Comparison of ENCODE assay signal across 12 cellular contexts in genomic region chr7:142012825-142013506, GRCh38. TPM values are rescaled to one million over a fixed set of nuclear protein-coding genes. Genes with fewer than 3 reads are reported as not detected.
DNase-seq lines count a peak whose midpoint lies in the region; ATAC-seq and TF ChIP-seq lines count a peak whose summit lies in the region.
"Had no signal": no experiment of that assay in that cellular context is flagged by ENCODE, and none has a peak within 500 bp of the region (broad histone marks: within the 10 kb centered on the region; RNA-seq: fewer than 3 reads in every experiment).

No MANE protein-coding gene starts in this region.

- no peak overlapping the region for H3K4me3 Mint-ChIP-seq in stimulated activated effector memory CD8-positive, alpha-beta T cell treated with anti-CD3 and anti-CD28 coated beads, Interleukin-12 subunit alpha, Interleukin-12 subunit beta, amount 100 ng/mL, for 72 hours

- TF ChIP-seq CTCF in hepatocyte (IDR thresholded peaks at IDR 0.05; ENCODE audit: poor library complexity): no peak
- no peak for TF ChIP-seq CTCF in smooth muscle cell (IDR thresholded peaks at IDR 0.05; ENCODE audit: borderline replicate concordance, insufficient read depth, poor library complexity, severe bottlenecking)

- H2AFZ ChIP-seq in hepatocyte: no peak overlapping the region
- no peak overlapping the region for H2AFZ ChIP-seq in smooth muscle cell (ENCODE audit: low read depth)

- H3K36me3 Mint-ChIP-seq in stimulated activated effector memory CD8-positive, alpha-beta T cell treated with anti-CD3 and anti-CD28 coated beads, Interleukin-12 subunit alpha, Interleukin-12 subunit beta, amount 100 ng/mL, for 72 hours: no peaks in the 10 kb centered on the region

- H3K9me2 ChIP-seq in hepatocyte (replicated peaks; ENCODE audit: insufficient read depth): no peaks in the 10 kb centered on the region

- H3K79me2 ChIP-seq in hepatocyte (no peaks in the 10 kb centered on the region), smooth muscle cell (ENCODE audit: low read depth) (no peaks in the 10 kb centered on the region)

- H3K27me3 ChIP-seq in hepatocyte (no peaks in the 10 kb centered on the region), smooth muscle cell (ENCODE audit: low read depth) (no peaks in the 10 kb centered on the region)
- H3K27me3 ChIP-seq: vagina had no signal

- H3K9me3 ChIP-seq in hepatocyte (ENCODE audit: low read depth) (no peaks in the 10 kb centered on the region), smooth muscle cell (replicated peaks; ENCODE audit: low read depth) (no peaks in the 10 kb centered on the region)
- H3K9me3 ChIP-seq: vagina had no signal

- H3K36me3 ChIP-seq in hepatocyte (replicated peaks; ENCODE audit: insufficient read depth, low read depth) (no peaks in the 10 kb centered on the region), smooth muscle cell (ENCODE audit: low read depth) (no peaks in the 10 kb centered on the region)
- H3K36me3 ChIP-seq: vagina had no signal

- no peaks in the 10 kb centered on the region for H4K20me1 ChIP-seq in hepatocyte (ENCODE audit: insufficient read depth, poor library complexity, severe bottlenecking)
- no peaks in the 10 kb centered on the region for H4K20me1 ChIP-seq in smooth muscle cell (ENCODE audit: low read depth)

- H3K4me2 ChIP-seq in hepatocyte: no peak overlapping the region
- no peak overlapping the region for H3K4me2 ChIP-seq in smooth muscle cell

- H3K4me1 ChIP-seq in hepatocyte (ENCODE audit: insufficient read depth): no peaks in the 10 kb centered on the region
- no peaks in the 10 kb centered on the region for H3K4me1 ChIP-seq in smooth muscle cell (ENCODE audit: low read depth)
- H3K4me1 ChIP-seq: vagina had no signal

- H3K27ac ChIP-seq in hepatocyte (no peak overlapping the region), smooth muscle cell (ENCODE audit: low read depth) (no peak overlapping the region)
- H3K27ac ChIP-seq: vagina had no signal

- no peak overlapping the region for H3K9ac ChIP-seq in smooth muscle cell (ENCODE audit: low read depth)

- 91% methylated on average over 4 of the region's 4 CpGs for whole genome bisulfite sequencing in hepatocyte (ENCODE audit: low lambda C conversion rate, missing lambda C conversion rate)
- 75% methylated on average over 4 of the region's 4 CpGs for WGBS in smooth muscle cell (ENCODE audit: low lambda C conversion rate)

- no peak overlapping the region for H3K27ac Mint-ChIP-seq in stimulated activated effector memory CD8-positive, alpha-beta T cell treated with anti-CD3 and anti-CD28 coated beads, Interleukin-12 subunit alpha, Interleukin-12 subunit beta, amount 100 ng/mL, for 72 hours

- DNase-seq in NK-92 treated with Interleukin-12 subunit alpha and Interleukin-12 subunit beta, amount 100 ng/mL, for 24 hours (lab: John Stamatoyannopoulos, UW): peak; percentile 6
- DNase-seq in NK-92 (lab: John Stamatoyannopoulos, UW; ENCODE audit: unreplicated experiment): no peak
- peak; percentile 78 for DNase-seq in RKO (ENCODE audit: low spot score)
- peak; percentile 20 for DNase-seq in hepatocyte (ENCODE audit: low spot score)
- no peak for DNase-seq in stimulated activated effector memory CD8-positive, alpha-beta T cell treated with anti-CD3 and anti-CD28 coated beads, Interleukin-12 subunit alpha, Interleukin-12 subunit beta, amount 100 ng/mL, for 72 hours (ENCODE audit: low spot score in 2 of 2)
- DNase-seq in smooth muscle cell (lab: John Stamatoyannopoulos, UW; ENCODE audit: unreplicated experiment): no peak
- DNase-seq in globus pallidus (ENCODE audit: low spot score): no peak
- DNase-seq in AG20443 (ENCODE audit: low spot score): no peak
- DNase-seq: activated CD8-positive, alpha-beta memory T cell treated with anti-CD3 and anti-CD28 coated beads, Interleukin-2, amount 50 U/mL, for 48 hours had no signal

- no peaks in the 10 kb centered on the region for H3K9me3 Mint-ChIP-seq in stimulated activated effector memory CD8-positive, alpha-beta T cell treated with anti-CD3 and anti-CD28 coated beads, Interleukin-12 subunit alpha, Interleukin-12 subunit beta, amount 100 ng/mL, for 72 hours

- H3F3A ChIP-seq in smooth muscle cell (ENCODE audit: low read depth): no peaks in the 10 kb centered on the region

- H3K4me3 ChIP-seq in hepatocyte (no peak overlapping the region), smooth muscle cell (no peak overlapping the region)
- H3K4me3 ChIP-seq: lung, vagina had no signal

- peak; percentile 58 for ATAC-seq in stimulated activated effector memory CD8-positive, alpha-beta T cell treated with anti-CD3 and anti-CD28 coated beads, Interleukin-12 subunit alpha, Interleukin-12 subunit beta, amount 100 ng/mL, for 72 hours

- no peaks in the 10 kb centered on the region for H3K4me1 Mint-ChIP-seq in stimulated activated effector memory CD8-positive, alpha-beta T cell treated with anti-CD3 and anti-CD28 coated beads, Interleukin-12 subunit alpha, Interleukin-12 subunit beta, amount 100 ng/mL, for 72 hours

RNA-seq across cellular contexts. Expression of gene MGAM, which starts 17.3 kb away (rescaled TPM):
- total RNA-seq in hepatocyte: 2.5 and 2.7 TPM in 2 replicates
- 0.89 and 1.0 TPM in 2 replicates for polyA plus RNA-seq in hepatocyte
- 0.13 and 0.63 TPM in 2 replicates for total RNA-seq in smooth muscle cell
- polyA plus RNA-seq in smooth muscle cell: 0.03 TPM in 1 of 2 replicates, not detected in the other
- polyA plus RNA-seq: AG04450 had no signal

RNA-seq across cellular contexts. Expression of gene TAS2R38, which starts 39.4 kb away (rescaled TPM):
- total RNA-seq in hepatocyte: not detected in 2 replicates
- polyA plus RNA-seq in hepatocyte: not detected in 2 replicates
- total RNA-seq in smooth muscle cell: not detected in 2 replicates
- not detected in 2 replicates for polyA plus RNA-seq in smooth muscle cell
- total RNA-seq: lung, vagina had no signal
- polyA plus RNA-seq: AG04450, lung had no signal

Comparison
In these comparisons a context has a peak if more than half of its experiments do, and no peak if none do; other contexts are left out.
1. DNase-seq: peak in NK-92 treated with Interleukin-12 subunit alpha and Interleukin-12 subunit beta, amount 100 ng/mL, for 24 hours (single experiment), RKO (single experiment) and hepatocyte (single experiment); none in NK-92 (single experiment), stimulated activated effector memory CD8-positive, alpha-beta T cell treated with anti-CD3 and anti-CD28 coated beads, Interleukin-12 subunit alpha, Interleukin-12 subunit beta, amount 100 ng/mL, for 72 hours (0 of 2), smooth muscle cell (single experiment), globus pallidus (single experiment) and AG20443 (single experiment).